15 cellular contexts compared by ENCODE assay signal in genomic region chr10:76255241-76255640, GRCh38.
DNase-seq lines count a peak whose midpoint lies in the region; TF ChIP-seq lines count a peak whose summit lies in the region.
"Had no signal": no experiment of that assay in that cellular context is flagged by ENCODE, and none has a peak within 500 bp of the region (broad histone marks: within the 10 kb centered on the region; RNA-seq: fewer than 3 reads in every experiment).

No MANE protein-coding gene starts in this region.

- H3K4me1 Mint-ChIP-seq in progenitor cell of endocrine pancreas (ENCODE audit: low read depth) (peaks cover 7% of the 10 kb centered on the region), Caco-2 (ENCODE audit: low read depth, unreplicated experiment) (no peaks in the 10 kb centered on the region)
- H3K4me1 Mint-ChIP-seq: B cell, H9 had no signal

- peaks cover 4% of the 10 kb centered on the region; the same call in 1 of the 2 replicates for H3K9me3 ChIP-seq in Caco-2

- intact Hi-C loops in Caco-2 (cut with micrococcal nuclease; ENCODE audit: unreplicated experiment), result no loop called here

- H3K36me3 Mint-ChIP-seq in progenitor cell of endocrine pancreas (ENCODE audit: insufficient read depth) (peaks cover 9% of the 10 kb centered on the region), Caco-2 (ENCODE audit: insufficient read depth, unreplicated experiment) (no peaks in the 10 kb centered on the region)

- BruUV-seq in Caco-2 (replicated peaks; lab: Mats Ljungman, UMichigan), result no TSS peak

- H3K4me3 Mint-ChIP-seq in progenitor cell of endocrine pancreas (ENCODE audit: low read depth) (no peak overlapping the region), Caco-2 (ENCODE audit: unreplicated experiment) (no peak overlapping the region)
- H3K4me3 Mint-ChIP-seq: B cell; CD4-positive, alpha-beta T cell; H9 had no signal

- POLR2A ChIA-PET in HEK293T (lab: Yijun Ruan, JAX) (no interaction called here), Caco-2 (lab: Charles Lee) (no interaction called here)

- TF ChIP-seq CTCF in fibroblast of villous mesenchyme (IDR thresholded peaks at IDR 0.05; ENCODE audit: insufficient read depth, low read depth, low read length) (no peak), progenitor cell of endocrine pancreas (IDR thresholded peaks at IDR 0.05; ENCODE audit: unreplicated experiment) (no peak), Caco-2 (IDR thresholded peaks at IDR 0.05; ENCODE audit: insufficient read depth in 1 of 2, low read depth in 1 of 2, low read length in 1 of 2, severe bottlenecking in 1 of 2, unreplicated experiment in 1 of 2) (no peak)

- DNase-seq in A172 (ENCODE audit: low spot score), result peak; percentile 36
- no peak for DNase-seq in HEK293T (ENCODE audit: extremely low spot score)
- peak; percentile 47 for DNase-seq in amniotic epithelial cell (ENCODE audit: low read depth)
- DNase-seq in fibroblast of villous mesenchyme (ENCODE audit: low read depth), result peak; percentile 26
- no peak for DNase-seq in GOT3 (lab: John Stamatoyannopoulos, UW)
- no peak for DNase-seq in progenitor cell of endocrine pancreas (ENCODE audit: low spot score, unreplicated experiment)
- no peak for DNase-seq in Caco-2
- no peak for DNase-seq in Ammon's horn (ENCODE audit: low spot score)
- DNase-seq: C1 segment of cervical spinal cord; CD4-positive, alpha-beta T cell; DMS153; DMS79 treated with DMSO at 0.1 percent for 48 hours; GDM1; H9 had no signal

- no peaks in the 10 kb centered on the region for H3K27me3 ChIP-seq in Caco-2 (replicated peaks; ENCODE audit: control insufficient read depth, insufficient read depth, low read length)

- H3K9me3 Mint-ChIP-seq in progenitor cell of endocrine pancreas (ENCODE audit: low read depth), result peaks cover 25% of the 10 kb centered on the region
- peaks cover 23% of the 10 kb centered on the region for H3K9me3 Mint-ChIP-seq in Caco-2 (ENCODE audit: unreplicated experiment)

- H3K27me3 Mint-ChIP-seq in progenitor cell of endocrine pancreas (no peaks in the 10 kb centered on the region), Caco-2 (ENCODE audit: insufficient read depth, unreplicated experiment) (no peaks in the 10 kb centered on the region)
- H3K27me3 Mint-ChIP-seq: B cell; CD4-positive, alpha-beta T cell had no signal

- H3K4me1 ChIP-seq in Caco-2, result no peaks in the 10 kb centered on the region

- H3K27ac Mint-ChIP-seq in progenitor cell of endocrine pancreas (no peak overlapping the region), Caco-2 (ENCODE audit: unreplicated experiment) (no peak overlapping the region)
- H3K27ac Mint-ChIP-seq: B cell; CD4-positive, alpha-beta T cell; H9 had no signal

- H3K36me3 ChIP-seq in Caco-2 (ENCODE audit: control insufficient read depth, insufficient read depth, low read length), result no peaks in the 10 kb centered on the region

- CTCF ChIA-PET in HEK293T (lab: Yijun Ruan, JAX), result interaction anchor here (0.9 kb wide), 1 partner anchor 292 kb away, joined by 3 read pairs; no protein-coding TSS in a partner anchor
- CTCF ChIA-PET in Caco-2 (lab: Charles Lee), result no interaction called here

- H3K4me3 ChIP-seq in fibroblast of villous mesenchyme (ENCODE audit: low read depth, low read length) (no peak overlapping the region), Caco-2 (ENCODE audit: low read depth, low read length) (no peak overlapping the region)

TF ChIP-seq in HEK293T, 16 proteins besides CTCF, POLR2A, EP300 and RAD21:
- TF ChIP-seq PKNOX1 (IDR thresholded peaks at IDR 0.05) (no peak), L3MBTL2 (conservative IDR thresholded peaks at IDR 0.05) (peak; percentile 73)

Comparison
In these comparisons a context has a peak if more than half of its experiments do, and no peak if none do; other contexts are left out.
1. DNase-seq: peak in A172 (single experiment), amniotic epithelial cell (single experiment) and fibroblast of villous mesenchyme (single experiment); none in HEK293T (single experiment), GOT3 (single experiment), progenitor cell of endocrine pancreas (single experiment), Caco-2 (0 of 2) and Ammon's horn (single experiment).